In the genomic region with DNA sequence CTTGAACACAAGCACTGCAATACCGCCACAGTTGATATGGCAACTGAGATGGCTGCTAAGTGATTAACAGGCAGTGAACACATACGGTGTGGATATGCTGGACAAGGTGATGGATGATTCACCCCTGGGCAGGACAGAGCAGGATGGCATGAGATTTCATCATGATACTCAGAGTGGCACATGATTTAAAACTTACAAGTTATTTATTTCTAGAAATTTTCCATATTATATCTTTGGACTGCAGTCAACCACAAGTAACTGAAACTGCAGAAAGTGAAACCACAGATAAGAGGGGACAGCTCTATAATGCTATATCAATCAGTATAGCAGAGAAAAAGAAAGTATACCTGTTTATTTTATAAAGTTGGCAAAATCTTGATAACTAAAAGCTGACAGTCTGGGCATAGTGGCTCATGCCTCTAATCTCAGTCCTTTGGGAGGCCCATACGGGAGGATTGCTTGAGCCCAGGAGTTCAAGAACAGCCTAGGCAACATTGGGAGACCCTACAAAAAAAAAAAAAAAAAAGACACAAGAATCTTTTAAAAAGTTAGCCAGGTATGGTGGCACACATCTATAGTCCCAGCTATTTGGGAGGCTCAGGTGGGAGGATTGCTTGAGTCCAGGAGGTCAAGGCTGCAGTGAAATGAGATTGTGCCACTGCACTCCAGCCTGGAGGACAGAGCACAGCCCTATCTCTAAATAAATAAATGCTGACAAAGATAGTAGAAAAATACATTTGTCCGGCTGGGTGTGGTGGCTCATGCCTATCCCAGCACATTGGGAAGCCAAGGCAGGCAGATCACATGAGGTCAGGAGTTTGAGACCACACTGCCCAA, we compare ENCODE assay signal across 8 cellular contexts. TPM values are rescaled to one million over a fixed set of nuclear protein-coding genes. Genes with fewer than 3 reads are reported as not detected.
A peak's percentile ranks its signal among the peaks of the same experiment; 100 is the strongest.
DNase-seq lines count a peak whose midpoint lies in the region; ATAC-seq, FAIRE-seq and TF ChIP-seq lines count a peak whose summit lies in the region.

No MANE protein-coding gene starts in this region.

- no peak for TF ChIP-seq POLR2A in GM12891 (IDR thresholded peaks at IDR 0.05; ENCODE audit: low read depth, low read length)

- FAIRE-seq in GM12891 (lab: Jason Lieb, UNC) = peak; percentile 93

- DNase-seq in GM12891 (ENCODE audit: insufficient read length, low spot score) (no peak), M059J (ENCODE audit: low read depth) (peak; percentile 92), amniotic epithelial cell (ENCODE audit: low read depth) (peak; percentile 68), omental fat pad (ENCODE audit: low spot score) (no peak), iPS-NIHi7 (ENCODE audit: extremely low spot score) (no peak), substantia nigra (lab: John Stamatoyannopoulos, UW) (no peak)
- DNase-seq in stimulated activated CD4-positive, alpha-beta T cell treated with anti-CD3 and anti-CD28 coated beads, Interleukin-2, amount 100 ng/mL, for 24 hours = no peak

- TF ChIP-seq CTCF in omental fat pad (IDR thresholded peaks at IDR 0.05) = no peak

- ATAC-seq in omental fat pad (ENCODE audit: low FRiP score) = peak; percentile 92
- ATAC-seq in GM19463 (IDR thresholded peaks at IDR 0.05; ENCODE audit: unreplicated experiment) = no peak

- no peak overlapping the region for H3K27ac ChIP-seq in substantia nigra (ENCODE audit: low read depth, low read length, poor library complexity, severe bottlenecking)

TF ChIP-seq in GM12891, 5 proteins besides CTCF, POLR2A, EP300 and RAD21:
- TF ChIP-seq POU2F2 (IDR thresholded peaks at IDR 0.05; ENCODE audit: low read depth, low read length) (no peak), POLR2AphosphoS5 (IDR thresholded peaks at IDR 0.05; ENCODE audit: low read depth, low read length) (no peak), TAF1 (IDR thresholded peaks at IDR 0.05; ENCODE audit: low read depth, low read length) (no peak), SPI1 (IDR thresholded peaks at IDR 0.05; ENCODE audit: low read depth, low read length) (no peak), PAX5 (IDR thresholded peaks at IDR 0.05; ENCODE audit: insufficient read depth, low read length, severe bottlenecking) (no peak)

RNA-seq across cellular contexts. Expression of gene PHACTR4, which starts 48.1 kb away (rescaled TPM):
- polyA plus RNA-seq in GM12891 (2012; ENCODE audit: low read depth, missing spikeins) = 9.8 TPM
- total RNA-seq in M059J (2014; rRNA removed; shearing (Covaris generic)) = 17.8 and 31.1 TPM in 2 replicates
- total RNA-seq in omental fat pad = 10 to 100 TPM; 13.1 to 22.1 (median 15.8) TPM

Comparison
In these comparisons a context has a peak if more than half of its experiments do, and no peak if none do; other contexts are left out.
1. DNase-seq: peak in M059J (single experiment) and amniotic epithelial cell (single experiment); none in GM12891 (single experiment), omental fat pad (single experiment), iPS-NIHi7 (single experiment), stimulated activated CD4-positive, alpha-beta T cell treated with anti-CD3 and anti-CD28 coated beads, Interleukin-2, amount 100 ng/mL, for 24 hours (0 of 2) and substantia nigra (0 of 49).